In the genomic region with DNA sequence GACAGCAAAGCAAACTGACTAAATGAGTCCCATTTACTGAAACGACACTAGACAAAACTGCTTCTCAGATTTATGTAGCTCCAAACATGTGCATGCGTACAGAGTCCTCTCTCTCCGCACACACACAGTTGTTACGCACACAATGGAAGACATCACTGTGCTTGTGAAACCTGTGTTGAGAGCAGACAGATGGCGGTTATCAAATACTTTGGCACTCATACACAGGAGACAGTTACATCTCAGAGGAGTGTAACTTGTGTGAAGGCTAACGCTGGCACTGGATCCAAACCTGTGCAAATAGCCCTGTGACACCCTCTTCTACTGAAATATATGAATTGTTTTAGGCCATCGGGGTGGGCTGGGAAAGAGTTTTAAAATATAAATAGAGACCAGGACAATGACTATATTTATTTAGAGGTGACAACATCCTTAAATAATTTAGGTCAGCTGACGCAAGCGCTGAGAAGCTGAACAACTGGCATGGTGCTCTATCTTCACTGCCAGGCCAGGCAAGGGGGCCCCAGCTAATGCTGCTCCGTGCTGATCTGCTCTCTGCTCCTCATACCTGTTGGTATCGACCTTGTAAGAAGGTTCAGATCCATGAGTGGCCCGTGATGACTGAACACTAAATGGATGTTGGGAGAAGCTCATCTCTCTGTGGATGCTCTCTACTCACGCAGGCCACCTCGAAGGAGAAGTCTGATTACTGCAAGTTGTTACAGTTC, we compare ENCODE assay signal across 2 cellular contexts.
TF ChIP-seq lines count a peak whose summit lies in the region.

No MANE protein-coding gene starts in this region.

TF ChIP-seq in SK-N-SH treated with all-trans-retinoic acid at 6 μM for 48 hours, 23 proteins besides CTCF, POLR2A, EP300 and RAD21 (continued from another document):
- TF ChIP-seq CREB5 (CRISPR knock-in tag; IDR thresholded peaks at IDR 0.05; ENCODE audit: low read depth) (no peak), SNAI2 (CRISPR knock-in tag; IDR thresholded peaks at IDR 0.05) (no peak), BACH2 (CRISPR knock-in tag; IDR thresholded peaks at IDR 0.05; ENCODE audit: borderline replicate concordance) (no peak)
TF ChIP-seq in SK-N-SH treated with all-trans-retinoic acid at 6 μM for 48 hours: peak in this region for 0.

TF ChIP-seq in SK-N-SH, 30 proteins besides CTCF, POLR2A, EP300 and RAD21 (continued from another document):
- TF ChIP-seq, protein P1, sequence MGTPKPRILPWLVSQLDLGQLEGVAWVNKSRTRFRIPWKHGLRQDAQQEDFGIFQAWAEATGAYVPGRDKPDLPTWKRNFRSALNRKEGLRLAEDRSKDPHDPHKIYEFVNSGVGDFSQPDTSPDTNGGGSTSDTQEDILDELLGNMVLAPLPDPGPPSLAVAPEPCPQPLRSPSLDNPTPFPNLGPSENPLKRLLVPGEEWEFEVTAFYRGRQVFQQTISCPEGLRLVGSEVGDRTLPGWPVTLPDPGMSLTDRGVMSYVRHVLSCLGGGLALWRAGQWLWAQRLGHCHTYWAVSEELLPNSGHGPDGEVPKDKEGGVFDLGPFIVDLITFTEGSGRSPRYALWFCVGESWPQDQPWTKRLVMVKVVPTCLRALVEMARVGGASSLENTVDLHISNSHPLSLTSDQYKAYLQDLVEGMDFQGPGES (IDR thresholded peaks at IDR 0.05; ENCODE audit: low read depth, low read length): no peak
- TF ChIP-seq EZH2phosphoT487 (IDR thresholded peaks at IDR 0.05; ENCODE audit: borderline replicate concordance, low read depth) (no peak), ZBTB33 (IDR thresholded peaks at IDR 0.05; ENCODE audit: borderline replicate concordance, low read depth) (no peak), RFX5 (IDR thresholded peaks at IDR 0.05; ENCODE audit: low read length) (no peak), SIN3A (IDR thresholded peaks at IDR 0.05; ENCODE audit: borderline replicate concordance, low read depth, low read length) (no peak), GATA2 (CRISPR knock-in tag; IDR thresholded peaks at IDR 0.05) (no peak)
